12 cellular contexts compared by ENCODE assay signal in the genomic region with DNA sequence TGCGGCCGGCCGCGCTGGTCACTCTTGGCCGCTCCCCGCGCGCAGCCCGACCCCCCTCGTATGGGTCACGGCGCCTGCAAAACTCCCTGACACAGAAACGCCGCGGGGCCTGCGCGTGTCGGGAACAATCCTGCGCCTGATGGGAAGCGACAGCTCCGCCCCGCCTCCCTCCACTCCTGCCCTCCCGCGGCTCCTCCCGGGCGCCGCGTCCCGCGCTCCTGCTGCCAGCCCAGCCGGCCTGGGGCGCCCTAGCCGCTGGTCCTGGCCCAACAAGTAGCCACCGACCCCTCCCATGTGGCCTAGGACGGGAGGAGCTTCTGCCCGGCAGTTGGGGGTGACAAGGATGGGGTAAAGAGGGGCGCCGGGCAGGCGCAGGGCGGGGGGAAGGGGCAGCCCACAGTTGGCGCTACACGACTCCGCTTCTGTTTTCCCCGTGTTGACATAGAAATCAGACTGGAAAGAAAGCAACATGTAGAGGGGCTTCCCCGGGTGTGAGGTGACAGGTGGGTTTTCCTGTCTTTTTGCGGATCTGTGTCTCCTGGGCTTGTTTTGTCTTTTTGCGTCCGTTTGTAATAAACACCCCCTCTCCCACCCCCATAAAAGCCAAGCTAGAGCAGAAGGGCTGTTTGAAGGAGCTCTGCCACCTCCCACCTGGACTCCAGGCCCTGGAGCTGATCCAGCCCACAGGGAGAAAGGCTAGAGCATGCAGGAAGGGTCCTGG. TPM values are rescaled to one million over a fixed set of nuclear protein-coding genes. Genes with fewer than 3 reads are reported as not detected.
DNase-seq lines count a peak whose midpoint lies in the region; ATAC-seq and TF ChIP-seq lines count a peak whose summit lies in the region.
"Had no signal": no experiment of that assay in that cellular context is flagged by ENCODE, and none has a peak within 500 bp of the region (broad histone marks: within the 10 kb centered on the region; RNA-seq: fewer than 3 reads in every experiment).

No MANE protein-coding gene starts in this region.

- H3K27me3 Mint-ChIP-seq in endodermal cell (ENCODE audit: insufficient read depth): peaks cover 100% of the 10 kb centered on the region

- H3K36me3 ChIP-seq in endodermal cell (ENCODE audit: control insufficient read depth, insufficient read depth, low read length) (no peaks in the 10 kb centered on the region), neural cell (ENCODE audit: insufficient read depth, low read length) (no peaks in the 10 kb centered on the region), transverse colon (no peaks in the 10 kb centered on the region), heart right ventricle (no peaks in the 10 kb centered on the region)

- no peak overlapping the region for H3K27ac Mint-ChIP-seq in endodermal cell

- 0 to 10% methylated on average over 1 to 48 of the region's 48 CpGs for WGBS in endodermal cell (ENCODE audit: insufficient coverage in 1 of 2, insufficient read length in 1 of 2), 2 experiments
- 9% methylated on average over 37 of the region's 48 CpGs; no CpG with 5 or more reads in 1 of the 2 donors for WGBS in transverse colon (ENCODE audit: low coverage in 1 of 2), 2 donors
- WGBS in heart right ventricle, 2 donors: 3% methylated on average over 45 to 48 of the region's 48 CpGs

- no peaks in the 10 kb centered on the region for H3K79me2 ChIP-seq in neural cell (replicated peaks; ENCODE audit: insufficient read depth, low read length)

- no peak overlapping the region for H3K4me2 ChIP-seq in neural cell (ENCODE audit: low read length)

- no peaks in the 10 kb centered on the region for H3K36me3 Mint-ChIP-seq in endodermal cell (ENCODE audit: low read depth)

- intact Hi-C loops in transverse colon (cut with DNase I; ENCODE audit: low total_unique reads) (no loop called here), heart right ventricle (cut with DNase I) (no loop called here)

- no peaks in the 10 kb centered on the region for H4K20me1 ChIP-seq in neural cell (ENCODE audit: insufficient read depth)

- no peaks in the 10 kb centered on the region for H3K9me3 Mint-ChIP-seq in endodermal cell

- H3K27ac ChIP-seq in endodermal cell (ENCODE audit: low read depth, low read length): no peak overlapping the region
- H3K27ac ChIP-seq in neural cell (ENCODE audit: low read length): no peak overlapping the region
- no peak overlapping the region for H3K27ac ChIP-seq in transverse colon
- H3K27ac ChIP-seq in heart right ventricle: no peak overlapping the region

- H3F3A ChIP-seq in neural cell (ENCODE audit: insufficient read depth, low read length, poor library complexity, severe bottlenecking): no peaks in the 10 kb centered on the region

- TF ChIP-seq EP300 in neural cell (conservative IDR thresholded peaks at IDR 0.05; ENCODE audit: poor library complexity, severe bottlenecking) (no peak), transverse colon (IDR thresholded peaks at IDR 0.05; ENCODE audit: low read depth) (no peak)

- H3K4me1 ChIP-seq in endodermal cell (ENCODE audit: control insufficient read depth, insufficient read depth, low read length): peaks cover 3% of the 10 kb centered on the region
- peaks cover 0 to 12% (median 4%) of the 10 kb centered on the region in 4 donors for H3K4me1 ChIP-seq in transverse colon
- peaks cover 0 to 8% (median 3%) of the 10 kb centered on the region in 9 donors for H3K4me1 ChIP-seq in heart right ventricle

- in situ Hi-C loops in transverse colon (cut with MboI; ENCODE audit: low pct_ligation_motif_present in 1 of 4, low pct_unique_long_range_greater_than_20kb in 1 of 4, low sequenced_read_pairs in 3 of 4): no loop called here

- no peak for TF ChIP-seq CTCF in endodermal cell (conservative IDR thresholded peaks at IDR 0.05)
- TF ChIP-seq CTCF in neural cell (IDR thresholded peaks at IDR 0.05; ENCODE audit: poor library complexity, severe bottlenecking): no peak
- no peak for TF ChIP-seq CTCF in transverse colon (IDR thresholded peaks at IDR 0.05)
- TF ChIP-seq CTCF in heart right ventricle (IDR thresholded peaks at IDR 0.05): no peak

- H3K27me3 ChIP-seq in endodermal cell (ENCODE audit: control insufficient read depth, insufficient read depth, low read length, poor library complexity, severe bottlenecking) (peaks cover 96% of the 10 kb centered on the region), neural cell (ENCODE audit: insufficient read depth, low read depth, low read length) (peaks cover 90% of the 10 kb centered on the region), transverse colon (peaks cover 99% of the 10 kb centered on the region), heart right ventricle (peaks cover 14 to 99% (median 92%) of the 10 kb centered on the region in 7 donors)

- no peak overlapping the region for H3K9ac ChIP-seq in endodermal cell (ENCODE audit: extremely low read depth, low read length, poor library complexity, severe bottlenecking)
- peak overlapping the region; percentile 34 for H3K9ac ChIP-seq in neural cell (ENCODE audit: low read length)

- H3K9me2 ChIP-seq in neural cell (ENCODE audit: insufficient read depth, low read length): no peaks in the 10 kb centered on the region

- peak overlapping the region; percentile 9 for H3K4me3 ChIP-seq in endodermal cell (ENCODE audit: low read length)
- H3K4me3 ChIP-seq in neural cell (ENCODE audit: low read length): peak overlapping the region; percentile 67
- peak overlapping the region in 1 of 4 donors; percentile 17 for H3K4me3 ChIP-seq in transverse colon
- H3K4me3 ChIP-seq in heart right ventricle: peak overlapping the region in 4 of 10 donors; percentile 17 to 33 (median 21)

- peak overlapping the region; percentile 38 for H3K4me3 Mint-ChIP-seq in endodermal cell

- H3K4me1 Mint-ChIP-seq in endodermal cell: peaks cover 3% of the 10 kb centered on the region

- H2AFZ ChIP-seq in neural cell (ENCODE audit: low read depth, low read length): no peak overlapping the region

- H3K9me3 ChIP-seq in endodermal cell (ENCODE audit: control insufficient read depth, low read length) (no peaks in the 10 kb centered on the region), neural cell (ENCODE audit: low read length) (no peaks in the 10 kb centered on the region), transverse colon (no peaks in the 10 kb centered on the region), heart right ventricle (no peaks in the 10 kb centered on the region)

- TF ChIP-seq RAD21 in neural cell (conservative IDR thresholded peaks at IDR 0.05): no peak

- TF ChIP-seq POLR2A in transverse colon (IDR thresholded peaks at IDR 0.05): no peak

- no peak for ATAC-seq in heart right ventricle
- ATAC-seq: PC-3 had no signal

- DNase-seq in Daoy (ENCODE audit: low read depth): peak; percentile 34
- DNase-seq in M059J (ENCODE audit: low read depth): peak; percentile 48
- peak; percentile 73 for DNase-seq in endodermal cell
- no peak for DNase-seq in NCI-H146 (lab: John Stamatoyannopoulos, UW)
- no peak for DNase-seq in transverse colon
- no peak for DNase-seq in heart right ventricle
- DNase-seq in stimulated activated CD4-positive, alpha-beta T cell treated with anti-CD3 and anti-CD28 coated beads, Interleukin-15, amount 100 ng/mL, for 24 hours: no peak
- DNase-seq: activated effector memory CD4-positive, alpha-beta T cell treated with Interleukin-2 at 50 U/mL for 16 hours; COR-L47; PC-3; stimulated activated CD4-positive, alpha-beta T cell treated with anti-CD3 and anti-CD28 coated beads, Interleukin-4, amount 100 ng/mL, for 24 hours had no signal

TF ChIP-seq in neural cell, 6 proteins besides CTCF, POLR2A, EP300 and RAD21:
- TF ChIP-seq MXI1 (conservative IDR thresholded peaks at IDR 0.05; ENCODE audit: poor library complexity, severe bottlenecking) (no peak), EZH2 (IDR thresholded peaks at IDR 0.05; ENCODE audit: borderline replicate concordance, insufficient read depth, low read length, poor library complexity, severe bottlenecking) (no peak), SMC3 (conservative IDR thresholded peaks at IDR 0.05; ENCODE audit: poor library complexity) (no peak), TAF1 (IDR thresholded peaks at IDR 0.05; ENCODE audit: low read depth) (no peak), POLR2AphosphoS5 (IDR thresholded peaks at IDR 0.05) (no peak)
- TF ChIP-seq, protein P1, sequence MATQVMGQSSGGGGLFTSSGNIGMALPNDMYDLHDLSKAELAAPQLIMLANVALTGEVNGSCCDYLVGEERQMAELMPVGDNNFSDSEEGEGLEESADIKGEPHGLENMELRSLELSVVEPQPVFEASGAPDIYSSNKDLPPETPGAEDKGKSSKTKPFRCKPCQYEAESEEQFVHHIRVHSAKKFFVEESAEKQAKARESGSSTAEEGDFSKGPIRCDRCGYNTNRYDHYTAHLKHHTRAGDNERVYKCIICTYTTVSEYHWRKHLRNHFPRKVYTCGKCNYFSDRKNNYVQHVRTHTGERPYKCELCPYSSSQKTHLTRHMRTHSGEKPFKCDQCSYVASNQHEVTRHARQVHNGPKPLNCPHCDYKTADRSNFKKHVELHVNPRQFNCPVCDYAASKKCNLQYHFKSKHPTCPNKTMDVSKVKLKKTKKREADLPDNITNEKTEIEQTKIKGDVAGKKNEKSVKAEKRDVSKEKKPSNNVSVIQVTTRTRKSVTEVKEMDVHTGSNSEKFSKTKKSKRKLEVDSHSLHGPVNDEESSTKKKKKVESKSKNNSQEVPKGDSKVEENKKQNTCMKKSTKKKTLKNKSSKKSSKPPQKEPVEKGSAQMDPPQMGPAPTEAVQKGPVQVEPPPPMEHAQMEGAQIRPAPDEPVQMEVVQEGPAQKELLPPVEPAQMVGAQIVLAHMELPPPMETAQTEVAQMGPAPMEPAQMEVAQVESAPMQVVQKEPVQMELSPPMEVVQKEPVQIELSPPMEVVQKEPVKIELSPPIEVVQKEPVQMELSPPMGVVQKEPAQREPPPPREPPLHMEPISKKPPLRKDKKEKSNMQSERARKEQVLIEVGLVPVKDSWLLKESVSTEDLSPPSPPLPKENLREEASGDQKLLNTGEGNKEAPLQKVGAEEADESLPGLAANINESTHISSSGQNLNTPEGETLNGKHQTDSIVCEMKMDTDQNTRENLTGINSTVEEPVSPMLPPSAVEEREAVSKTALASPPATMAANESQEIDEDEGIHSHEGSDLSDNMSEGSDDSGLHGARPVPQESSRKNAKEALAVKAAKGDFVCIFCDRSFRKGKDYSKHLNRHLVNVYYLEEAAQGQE (IDR thresholded peaks at IDR 0.05; ENCODE audit: borderline replicate concordance): no peak

RNA-seq across cellular contexts. Expression of a gene that starts 35.1 kb away (rescaled TPM):
- not detected in 2 replicates for total RNA-seq in Daoy (2014; rRNA removed; shearing (Covaris generic))
- 0.30 TPM in 1 of 2 replicates, not detected in the other for total RNA-seq in M059J (2014; rRNA removed; shearing (Covaris generic))
- total RNA-seq in endodermal cell (under 1 TPM; 0.93 to 0.99 TPM), transverse colon (not detected), heart right ventricle (not detected)
- 3.0 TPM for polyA plus RNA-seq in endodermal cell (2013, experiment 1 of 2)
- polyA plus RNA-seq in endodermal cell (2013, experiment 2 of 2): 3.6 TPM
- polyA plus RNA-seq in neural cell (not detected in 2 replicates), heart right ventricle (not detected)
- not detected in 2 replicates for polyA minus RNA-seq in neural cell
- total RNA-seq: PC-3 had no signal

Comparison
In these comparisons a context has a peak if more than half of its experiments do, and no peak if none do; other contexts are left out.
1. DNase-seq: peak in Daoy (single experiment), M059J (single experiment) and endodermal cell (single experiment); none in NCI-H146 (single experiment), transverse colon (single experiment), heart right ventricle (0 of 2) and stimulated activated CD4-positive, alpha-beta T cell treated with anti-CD3 and anti-CD28 coated beads, Interleukin-15, amount 100 ng/mL, for 24 hours (single experiment).